15 cellular contexts compared by ENCODE assay signal in genomic region chr6:75870389-75870788, GRCh38.
DNase-seq lines count a peak whose midpoint lies in the region; ATAC-seq, FAIRE-seq and TF ChIP-seq lines count a peak whose summit lies in the region.
"Had no signal": no experiment of that assay in that cellular context is flagged by ENCODE, and none has a peak within 500 bp of the region (broad histone marks: within the 10 kb centered on the region; RNA-seq: fewer than 3 reads in every experiment).

No MANE protein-coding gene starts in this region.

- H3K27ac ChIP-seq in kidney (ENCODE audit: low read depth in 2 of 2, low read length in 2 of 2) (no peak overlapping the region), aorta (ENCODE audit: low read depth in 1 of 2, low read length in 2 of 2) (no peak overlapping the region), uterus (no peak overlapping the region)

- peaks cover 0 to 4% of the 10 kb centered on the region in 2 donors for H3K4me1 ChIP-seq in kidney (ENCODE audit: control insufficient read depth in 1 of 2, insufficient read depth in 1 of 2, low read depth in 1 of 2, low read length in 2 of 2)
- peaks cover 0 to 2% of the 10 kb centered on the region in 2 donors for H3K4me1 ChIP-seq in aorta (ENCODE audit: control insufficient read depth in 1 of 2, insufficient read depth in 2 of 2, low read length in 2 of 2)
- H3K4me1 ChIP-seq in uterus, result no peaks in the 10 kb centered on the region

- H3K9ac ChIP-seq in kidney (ENCODE audit: low read length in 2 of 2), result no peak overlapping the region

- peak; percentile 33 for ATAC-seq in aorta (ENCODE audit: low FRiP score)
- ATAC-seq: HepG2 had no signal

- no peaks in the 10 kb centered on the region for H3K27me3 ChIP-seq in aorta (ENCODE audit: control insufficient read depth in 1 of 2, insufficient read depth in 2 of 2, low read length in 1 of 2)
- no peaks in the 10 kb centered on the region for H3K27me3 ChIP-seq in uterus

- peak; percentile 18 for FAIRE-seq in GM19239 (lab: Jason Lieb, UNC)
- FAIRE-seq in kidney (lab: Jason Lieb, UNC), result peak; percentile 87
- no peak for FAIRE-seq in HTR-8/SVneo (lab: Jason Lieb, UNC)
- FAIRE-seq: HepG2 had no signal

- no peak for TF ChIP-seq CTCF in kidney (IDR thresholded peaks at IDR 0.05; ENCODE audit: borderline replicate concordance, extremely low read depth, insufficient read depth)
- no peak for TF ChIP-seq CTCF in uterus (IDR thresholded peaks at IDR 0.05)

- no peak for DNase-seq in GM19239 (ENCODE audit: insufficient read length, low spot score)
- DNase-seq in dermis microvascular lymphatic vessel endothelial cell (ENCODE audit: low read depth in 2 of 2), result peak; percentile 21 to 51
- no peak for DNase-seq in kidney
- DNase-seq in aorta, result no peak
- no peak for DNase-seq in uterus
- no peak for DNase-seq in HTR-8/SVneo (ENCODE audit: insufficient read length, low spot score)
- no peak for DNase-seq in DMS114 treated with DMSO at 0.1 percent for 48 hours (lab: John Stamatoyannopoulos, UW; ENCODE audit: unreplicated experiment)
- DNase-seq: C1 segment of cervical spinal cord; CD4-positive, alpha-beta memory T cell; DMS153; DMS79 treated with DMSO at 0.1 percent for 48 hours; GF-D8; GOT3; H9 had no signal

- intact Hi-C loops in kidney (cut with DNase I) (no loop called here), aorta (cut with DNase I) (no loop called here), uterus (cut with DNase I; ENCODE audit: low total_unique reads) (no loop called here)

- H3K9me3 ChIP-seq in kidney (ENCODE audit: control insufficient read depth in 1 of 2, low read length in 2 of 2) (no peaks in the 10 kb centered on the region), aorta (ENCODE audit: control insufficient read depth, low read length) (no peaks in the 10 kb centered on the region), uterus (no peaks in the 10 kb centered on the region)

- WGBS in aorta, 2 donors, result 0 to 6% methylated on average over 1 of the region's 1 CpG

- H3K36me3 ChIP-seq in kidney (ENCODE audit: control insufficient read depth in 1 of 2, insufficient read depth in 2 of 2, low read length in 2 of 2) (peaks cover 14 to 25% of the 10 kb centered on the region in 2 donors), aorta (ENCODE audit: control insufficient read depth in 1 of 2, insufficient read depth in 2 of 2, low read length in 1 of 2) (peaks cover 0 to 2% of the 10 kb centered on the region in 2 donors), uterus (no peaks in the 10 kb centered on the region)

- no peak overlapping the region for H3K4me3 ChIP-seq in kidney (ENCODE audit: low read length in 2 of 2)
- H3K4me3 ChIP-seq in aorta (ENCODE audit: low read length in 2 of 2), result no peak overlapping the region
- no peak overlapping the region for H3K4me3 ChIP-seq in uterus

- TF ChIP-seq POLR2A in uterus (IDR thresholded peaks at IDR 0.05), result no peak

Comparison
In these comparisons a context has a peak if more than half of its experiments do, and no peak if none do; other contexts are left out.
1. DNase-seq: peak in dermis microvascular lymphatic vessel endothelial cell (2 of 2); none in GM19239 (single experiment), kidney (single experiment), aorta (0 of 2), uterus (0 of 2), HTR-8/SVneo (single experiment) and DMS114 treated with DMSO at 0.1 percent for 48 hours (single experiment).